In genomic region chr20:46118481-46119020, GRCh38 we compare ENCODE assay signal across 8 cellular contexts. TPM values are rescaled to one million over a fixed set of nuclear protein-coding genes. Genes with fewer than 3 reads are reported as not detected.
DNase-seq lines count a peak whose midpoint lies in the region; ATAC-seq, FAIRE-seq and TF ChIP-seq lines count a peak whose summit lies in the region.

No MANE protein-coding gene starts in this region.

- WGBS in H1 (ENCODE audit: extremely low coverage in 1 of 2, insufficient coverage in 1 of 2, insufficient read length in 1 of 2, insufficient replicate concordance in 2 of 2, low coverage in 1 of 2, low lambda C conversion rate in 2 of 2, missing lambda C conversion rate in 1 of 2), 2 experiments = 26% methylated on average over 10 of the region's 15 CpGs; no CpG with 5 or more reads in 1 of the 2 experiments

- H3K23me2 ChIP-seq in H1 (ENCODE audit: low read depth, low read length) = peaks cover 8% of the 10 kb centered on the region; the same call in 1 of the 2 replicates

- H2BK20ac ChIP-seq in H1 (ENCODE audit: low read length) = no peak overlapping the region

- no peak overlapping the region for H3K56ac ChIP-seq in H1 (replicated peaks; ENCODE audit: insufficient read length, low read depth, low read length)

- ATAC-seq in GM21717 (IDR thresholded peaks at IDR 0.05; ENCODE audit: unreplicated experiment) (peak; percentile 23), Panc1 (peak; percentile 80)

- H3K27me3 ChIP-seq in Panc1 (ENCODE audit: control insufficient read depth, insufficient read depth, low read length) (no peaks in the 10 kb centered on the region), H1 (replicated peaks in 1 of 4; ENCODE audit: control insufficient read depth in 3 of 4, extremely low read depth in 1 of 4, insufficient read depth in 3 of 4, low read length in 3 of 4) (peaks cover 0 to 24% (median 9%) of the 10 kb centered on the region in 4 experiments; a peak in 5 of 7 replicates), muscle layer of colon (ENCODE audit: control insufficient read depth in 1 of 2, insufficient read depth in 2 of 2, low read length in 2 of 2) (no peaks in the 10 kb centered on the region)

- no peak overlapping the region; the same call in 1 of the 2 replicates for H3K18ac ChIP-seq in H1 (ENCODE audit: extremely low read depth, low read length)

- no peak overlapping the region for H3K23ac ChIP-seq in H1 (ENCODE audit: insufficient read length)

- no peak for TF ChIP-seq POLR2A in H1 (IDR thresholded peaks at IDR 0.05; ENCODE audit: control extremely low read depth in 1 of 2, low read depth in 2 of 2, low read length in 2 of 2)

- TF ChIP-seq CTCF in Panc1 (IDR thresholded peaks at IDR 0.05) (no peak), H1 (IDR thresholded peaks at IDR 0.05; ENCODE audit: control extremely low read depth in 1 of 3, insufficient read depth in 1 of 3, low read depth in 1 of 3, low read length in 3 of 3) (peak in 1 of 3 experiments; percentile 19; a peak in 2 of 4 replicates)

- no peak overlapping the region for H4K8ac ChIP-seq in H1 (ENCODE audit: extremely low read depth, insufficient read depth, low read length)

- no peak overlapping the region for H2BK120ac ChIP-seq in H1 (replicated peaks; ENCODE audit: low read depth, low read length)

- CTCF ChIA-PET in Panc1 (lab: Charles Lee) (interaction anchor here (1.0 kb wide), 1 partner anchor 96 kb away, joined by 3 read pairs; no protein-coding TSS in a partner anchor), H1 (lab: Charles Lee; ENCODE audit: partially characterized antibody) (interaction anchor here (0.6 to 6.8 kb wide), 11 partner anchors 12 to 231 kb away, joined by 3 to 60 read pairs (median 4); no protein-coding TSS in a partner anchor)

- no peak overlapping the region for H2AK5ac ChIP-seq in H1 (ENCODE audit: low read depth, low read length)

- H3K27ac ChIP-seq in Panc1 (ENCODE audit: low read length) = peak overlapping the region; percentile 60
- H3K27ac ChIP-seq in H1 (ENCODE audit: low read depth, low read length) = no peak overlapping the region
- H3K27ac ChIP-seq in muscle layer of colon (ENCODE audit: low read depth, low read length) = peak overlapping the region; percentile 72

- no peaks in the 10 kb centered on the region for H3K36me3 ChIP-seq in Panc1 (ENCODE audit: control insufficient read depth, insufficient read depth, low read length)
- H3K36me3 ChIP-seq in H1 (ENCODE audit: control insufficient read depth in 2 of 4, insufficient read depth in 4 of 4, low read length in 3 of 4) = peaks cover 0 to 9% (median 5%) of the 10 kb centered on the region in 4 experiments; a peak in 5 of 8 replicates
- no peaks in the 10 kb centered on the region for H3K36me3 ChIP-seq in muscle layer of colon (ENCODE audit: insufficient read depth, low read length)

- no peak overlapping the region for H3K14ac ChIP-seq in H1 (ENCODE audit: insufficient read length)

- POLR2A ChIA-PET in Panc1 (lab: Charles Lee) (no interaction called here), H1 (lab: Charles Lee; ENCODE audit: partially characterized antibody) (interaction anchor here (1.2 to 1.9 kb wide), 5 partner anchors 9 to 30 kb away, joined by 4 to 7 read pairs (median 5); no protein-coding TSS in a partner anchor)

- no TSS peak for BruUV-seq in Panc1 (replicated peaks; lab: Mats Ljungman, UMichigan)

- no peak overlapping the region for H3K4ac ChIP-seq in H1 (replicated peaks; ENCODE audit: insufficient read length, low read depth, low read length)

- peak; percentile 19 for DNase-seq in ELR (ENCODE audit: low read depth)
- DNase-seq in Panc1 (ENCODE audit: low read depth, low spot score) = no peak
- DNase-seq in H1 (ENCODE audit: low read depth in 1 of 2, low spot score in 2 of 2) = peak in 1 of 2 experiments; percentile 75
- DNase-seq in SKM-1 (lab: John Stamatoyannopoulos, UW; ENCODE audit: unreplicated experiment) = no peak
- no peak for DNase-seq in T-helper 9 cell
- DNase-seq in amniotic stem cell (lab: John Stamatoyannopoulos, UW) = no peak

- in situ Hi-C loops in Panc1 (cut with HindIII; ENCODE audit: low pct_unique_long_range_greater_than_20kb, low sequenced_read_pairs) = no loop called here

- H3K9me3 ChIP-seq in Panc1 (ENCODE audit: control insufficient read depth, insufficient read depth, low read depth, low read length) (no peaks in the 10 kb centered on the region), H1 (ENCODE audit: insufficient read depth in 2 of 2, low read depth in 1 of 2, low read length in 1 of 2) (no peaks in the 10 kb centered on the region), muscle layer of colon (ENCODE audit: low read length) (no peaks in the 10 kb centered on the region)

- peaks cover 13% of the 10 kb centered on the region; the same call in 1 of the 2 replicates for H3K4me1 ChIP-seq in Panc1 (ENCODE audit: control insufficient read depth, insufficient read depth, low read length)
- peaks cover 0 to 3% (median 0%) of the 10 kb centered on the region in 4 experiments; a peak in 2 of 7 replicates for H3K4me1 ChIP-seq in H1 (replicated peaks in 1 of 4; ENCODE audit: control insufficient read depth in 3 of 4, insufficient read depth in 4 of 4, low read length in 3 of 4)
- peaks cover 20% of the 10 kb centered on the region for H3K4me1 ChIP-seq in muscle layer of colon (ENCODE audit: insufficient read depth, low read length)

- peak overlapping the region in 1 of 4 experiments; percentile 70; a peak in 2 of 7 replicates for H3K9ac ChIP-seq in H1 (replicated peaks in 1 of 4; ENCODE audit: extremely low read depth in 1 of 4, low read depth in 3 of 4, low read length in 3 of 4)
- peak overlapping the region; percentile 53 for H3K9ac ChIP-seq in muscle layer of colon (ENCODE audit: low read length)

- H2AFZ ChIP-seq in H1 (ENCODE audit: low read length) = peak overlapping the region; percentile 86; the same call in 1 of the 2 replicates

- H3K4me3 ChIP-seq in Panc1 (ENCODE audit: low read depth in 2 of 2, low read length in 2 of 2) (peak overlapping the region; percentile 62 to 81), H1 (ENCODE audit: extremely low read depth in 1 of 4, insufficient read depth in 2 of 4, low read depth in 3 of 4, low read length in 4 of 4) (peak overlapping the region; percentile 53 to 72 (median 64)), muscle layer of colon (ENCODE audit: low read depth in 1 of 2, low read length in 2 of 2) (peak overlapping the region; percentile 52 to 78)

- TF ChIP-seq RAD21 in H1 (IDR thresholded peaks at IDR 0.05 in 1 of 2, conservative IDR thresholded peaks at IDR 0.05 in 1 of 2; ENCODE audit: low read depth in 2 of 2, low read length in 2 of 2) = peak in 1 of 2 experiments; percentile 22; a peak in 1 of 4 replicates

- FAIRE-seq in H1 (lab: Jason Lieb, UNC) = no peak

- H4K20me1 ChIP-seq in H1 (replicated peaks in 1 of 2; ENCODE audit: control insufficient read depth in 1 of 2, insufficient read depth in 2 of 2, low read length in 2 of 2) = no peaks in the 10 kb centered on the region

- H3K79me2 ChIP-seq in H1 (ENCODE audit: control insufficient read depth in 1 of 2, insufficient read depth in 2 of 2, low read length in 2 of 2) = peaks cover 0 to 2% of the 10 kb centered on the region in 2 experiments; a peak in 1 of 4 replicates

- H2BK15ac ChIP-seq in H1 (ENCODE audit: low read length) = no peak overlapping the region

- H3K79me1 ChIP-seq in H1 (ENCODE audit: low read depth, low read length) = no peaks in the 10 kb centered on the region

- H2BK5ac ChIP-seq in H1 (ENCODE audit: low read depth, low read length) = peak overlapping the region; percentile 75; the same call in 1 of the 2 replicates

- H4K5ac ChIP-seq in H1 (ENCODE audit: insufficient read length, low read depth, low read length) = no peak overlapping the region

- peak overlapping the region; percentile 84 to 97 for H3K4me2 ChIP-seq in H1 (ENCODE audit: insufficient read depth in 1 of 2, low read depth in 2 of 2, low read length in 2 of 2)

- no peak for TF ChIP-seq EP300 in H1 (IDR thresholded peaks at IDR 0.05; ENCODE audit: borderline replicate concordance in 1 of 2, low read depth in 2 of 2, low read length in 2 of 2)

- no peak overlapping the region for H4K91ac ChIP-seq in H1 (replicated peaks; ENCODE audit: insufficient read length, low read length)

- no peak overlapping the region for H2BK12ac ChIP-seq in H1 (ENCODE audit: low read depth, low read length)

- intact Hi-C loops in Panc1 (cut with micrococcal nuclease; ENCODE audit: unreplicated experiment) = no loop called here

TF ChIP-seq in H1, 55 proteins besides CTCF, POLR2A, EP300 and RAD21 (continues in another document):
- TF ChIP-seq EZH2 (IDR thresholded peaks at IDR 0.05; ENCODE audit: low read depth, low read length, severe bottlenecking) (no peak), TEAD4 (IDR thresholded peaks at IDR 0.05; ENCODE audit: low read depth, low read length) (no peak), BACH1 (IDR thresholded peaks at IDR 0.05; ENCODE audit: low read length) (no peak), RFX5 (IDR thresholded peaks at IDR 0.05; ENCODE audit: borderline replicate concordance, low read depth, low read length) (no peak), SUZ12 (IDR thresholded peaks at IDR 0.05; ENCODE audit: low read length) (no peak), HDAC2 (IDR thresholded peaks at IDR 0.05; ENCODE audit: borderline replicate concordance in 1 of 2, low read depth in 2 of 2, low read length in 2 of 2) (no peak)

RNA-seq across cellular contexts. Expression of gene CD40, which starts 0.4 kb away (rescaled TPM):
- 14.1 TPM for total RNA-seq in Panc1 (2021; ENCODE audit: unreplicated experiment)
- polyA plus RNA-seq in Panc1 (2012; ENCODE audit: insufficient read length) = 21.9 TPM
- total RNA-seq in H1 (2021; fragmentation: NEBNext Ultra II Directional; extraction: Animal tissue kit (Norgen Biotek cat#: 25700)) = 12.1 and 14.5 TPM in 2 replicates
- 18.8 and 19.6 TPM in 2 replicates for polyA plus RNA-seq in H1 (2011; rRNA removed)
- 23.9 TPM for polyA plus RNA-seq in H1 (2011; cell fraction: cytosol; rRNA removed)
- 22.4 TPM for polyA plus RNA-seq in H1 (2011; cell fraction: nucleus; rRNA removed)
- 14.7 to 17.5 TPM (median 16.8 TPM) in 4 replicates for polyA plus RNA-seq in H1 (2012, experiment 1 of 2)
- polyA plus RNA-seq in H1 (2012, experiment 2 of 2) = 11.8 TPM
- polyA plus RNA-seq in H1 (2013, experiment 1 of 2) = 17.8 TPM
- polyA plus RNA-seq in H1 (2013, experiment 2 of 2) = 19.9 TPM
- 14.9 and 15.1 TPM in 2 replicates for polyA minus RNA-seq in H1 (2011; rRNA and poly(A)+ RNA removed)
- 12.1 TPM for polyA minus RNA-seq in H1 (2011; cell fraction: cytosol; rRNA and poly(A)+ RNA removed)
- 8.8 TPM for polyA minus RNA-seq in H1 (2011; cell fraction: nucleus; rRNA and poly(A)+ RNA removed)

RNA-seq across cellular contexts. Expression of gene NCOA5, which starts 28.8 kb away (rescaled TPM):
- total RNA-seq in Panc1 (2021; ENCODE audit: unreplicated experiment) = 30.6 TPM
- polyA plus RNA-seq in Panc1 (2012; ENCODE audit: insufficient read length) = 24.3 TPM
- total RNA-seq in H1 (2021; fragmentation: NEBNext Ultra II Directional; extraction: Animal tissue kit (Norgen Biotek cat#: 25700)) = 29.0 and 29.9 TPM in 2 replicates
- 18.0 and 20.4 TPM in 2 replicates for polyA plus RNA-seq in H1 (2011; rRNA removed)
- polyA plus RNA-seq in H1 (2011; cell fraction: cytosol; rRNA removed) = 18.6 TPM
- polyA plus RNA-seq in H1 (2011; cell fraction: nucleus; rRNA removed) = 20.6 TPM
- polyA plus RNA-seq in H1 (2012, experiment 1 of 2) = 18.4 to 24.0 TPM (median 20.9 TPM) in 4 replicates
- polyA plus RNA-seq in H1 (2012, experiment 2 of 2) = 14.8 TPM
- polyA plus RNA-seq in H1 (2013, experiment 1 of 2) = 21.0 TPM
- 20.1 TPM for polyA plus RNA-seq in H1 (2013, experiment 2 of 2)
- 20.7 and 21.7 TPM in 2 replicates for polyA minus RNA-seq in H1 (2011; rRNA and poly(A)+ RNA removed)
- polyA minus RNA-seq in H1 (2011; cell fraction: cytosol; rRNA and poly(A)+ RNA removed) = 14.6 TPM
- 9.4 TPM for polyA minus RNA-seq in H1 (2011; cell fraction: nucleus; rRNA and poly(A)+ RNA removed)
